ENCODE assay signal across 8 cellular contexts in the genomic region with DNA sequence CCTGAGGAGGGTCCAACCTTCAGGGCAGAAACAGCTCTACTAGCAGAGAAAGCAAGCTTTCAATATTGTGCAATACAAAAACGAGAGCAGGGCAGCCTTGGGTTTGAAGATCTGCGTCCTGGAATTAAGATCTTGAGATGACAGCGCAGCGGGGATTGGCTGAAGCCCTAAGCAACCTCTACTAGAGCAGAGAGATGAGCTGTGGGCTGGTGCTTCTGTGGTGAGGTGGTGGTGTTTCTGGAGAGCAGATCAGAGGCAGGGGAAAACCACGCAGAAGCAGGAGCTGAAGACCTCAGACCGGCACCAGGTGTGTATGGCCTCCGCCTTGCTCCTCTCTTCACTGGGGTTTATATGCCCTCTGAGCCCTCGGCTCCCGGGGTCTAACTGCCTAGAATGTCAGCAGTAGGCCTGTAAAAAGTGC.
DNase-seq lines count a peak whose midpoint lies in the region; ATAC-seq lines count a peak whose summit lies in the region.

No MANE protein-coding gene starts in this region.

- H3K4me1 Mint-ChIP-seq in effector memory CD8-positive, alpha-beta T cell (ENCODE audit: low read depth in 2 of 2) = peaks cover 28 to 41% of the 10 kb centered on the region in 2 donors

- no peak overlapping the region for H3K27ac Mint-ChIP-seq in effector memory CD8-positive, alpha-beta T cell

- H3K36me3 Mint-ChIP-seq in effector memory CD8-positive, alpha-beta T cell (ENCODE audit: insufficient read depth) = peaks cover 50% of the 10 kb centered on the region

- no peaks in the 10 kb centered on the region for H3K9me3 Mint-ChIP-seq in effector memory CD8-positive, alpha-beta T cell

- DNase-seq in activated CD4-positive, CD25-positive, alpha-beta regulatory T cell treated with anti-CD3 and anti-CD28 coated beads, Interleukin-2, amount 50 U/mL, for 72 hours = peak; percentile 78
- peak; percentile 65 to 75 (median 73) for DNase-seq in effector memory CD8-positive, alpha-beta T cell
- peak; percentile 66 to 84 (median 77) for DNase-seq in stimulated activated CD4-positive, alpha-beta T cell treated with anti-CD3 and anti-CD28 coated beads, TNF-alpha, amount 100 ng/mL, for 24 hours (ENCODE audit: low read depth in 3 of 3)
- DNase-seq in foreskin melanocyte = no peak
- DNase-seq in nucleus accumbens (lab: John Stamatoyannopoulos, UW) = no peak
- no peak for DNase-seq in HPDE6-E6E7 (ENCODE audit: extremely low spot score)

- no peaks in the 10 kb centered on the region for H3K27me3 Mint-ChIP-seq in effector memory CD8-positive, alpha-beta T cell

- ATAC-seq in GM19023 (IDR thresholded peaks at IDR 0.05; ENCODE audit: unreplicated experiment) = peak; percentile 87
- peak; percentile 79 for ATAC-seq in HG03066 (IDR thresholded peaks at IDR 0.05; ENCODE audit: low read depth, unreplicated experiment)
- ATAC-seq in effector memory CD8-positive, alpha-beta T cell (replicated peaks) = peak; percentile 87

- H3K4me3 Mint-ChIP-seq in effector memory CD8-positive, alpha-beta T cell = no peak overlapping the region

Comparison
In these comparisons a context has a peak if more than half of its experiments do, and no peak if none do; other contexts are left out.
1. DNase-seq: peak in activated CD4-positive, CD25-positive, alpha-beta regulatory T cell treated with anti-CD3 and anti-CD28 coated beads, Interleukin-2, amount 50 U/mL, for 72 hours (single experiment), effector memory CD8-positive, alpha-beta T cell (3 of 3) and stimulated activated CD4-positive, alpha-beta T cell treated with anti-CD3 and anti-CD28 coated beads, TNF-alpha, amount 100 ng/mL, for 24 hours (3 of 3); none in foreskin melanocyte (single experiment), nucleus accumbens (0 of 56) and HPDE6-E6E7 (single experiment).
2. Peak in every context shown above with its lines, with median percentiles within 50 percentile points of each other: ATAC-seq.